Comparison of ENCODE assay signal across 16 cellular contexts in the genomic region with DNA sequence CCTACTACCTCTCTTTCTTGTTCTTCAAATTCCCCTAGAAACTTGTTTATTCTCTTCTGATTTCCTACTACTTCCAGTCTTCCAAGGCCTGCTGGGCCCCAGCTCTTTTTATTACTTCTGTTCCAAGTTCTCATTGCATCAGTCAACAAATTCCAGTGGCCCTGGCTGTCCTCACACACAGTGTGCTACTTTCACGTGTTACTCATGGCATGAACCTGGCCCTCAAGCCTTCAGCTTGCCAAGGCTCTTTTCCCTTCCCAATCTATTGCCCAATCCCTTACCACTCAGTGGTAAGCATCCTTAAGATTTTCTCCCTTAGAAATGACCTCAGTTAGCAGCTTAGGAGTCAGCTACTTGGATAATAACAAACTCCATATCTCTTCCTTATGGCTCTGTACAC.
DNase-seq lines count a peak whose midpoint lies in the region; ATAC-seq and TF ChIP-seq lines count a peak whose summit lies in the region.
"Had no signal": no experiment of that assay in that cellular context is flagged by ENCODE, and none has a peak within 500 bp of the region (broad histone marks: within the 10 kb centered on the region; RNA-seq: fewer than 3 reads in every experiment).

No MANE protein-coding gene starts in this region.

- no peaks in the 10 kb centered on the region for H4K20me1 ChIP-seq in MM.1S (ENCODE audit: insufficient read depth, low read length)

- no peak overlapping the region for H3K18ac ChIP-seq in mesendoderm (ENCODE audit: low read length)

- H3K27me3 ChIP-seq in mesendoderm (ENCODE audit: insufficient read depth, low read length, poor library complexity) (no peaks in the 10 kb centered on the region), MM.1S (replicated peaks; ENCODE audit: insufficient read depth, low read length) (no peaks in the 10 kb centered on the region)

- H2AFZ ChIP-seq in MM.1S (ENCODE audit: low read length) = no peak overlapping the region

- no peaks in the 10 kb centered on the region for H3F3A ChIP-seq in MM.1S (ENCODE audit: insufficient read depth, low read length)

- H3K27ac ChIP-seq in mesendoderm (ENCODE audit: low read depth, low read length) = no peak overlapping the region
- no peak overlapping the region for H3K27ac ChIP-seq in MM.1S (ENCODE audit: low read length)
- H3K27ac ChIP-seq: 22Rv1 had no signal

- H4K5ac ChIP-seq in mesendoderm (ENCODE audit: low read length) = no peak overlapping the region

- H3K56ac ChIP-seq in mesendoderm (ENCODE audit: low read length) = no peak overlapping the region

- no peak overlapping the region for H2BK5ac ChIP-seq in mesendoderm (ENCODE audit: low read length)

- no peaks in the 10 kb centered on the region for H3K9me2 ChIP-seq in MM.1S (replicated peaks; ENCODE audit: insufficient read depth, low read length)
- H3K9me2 ChIP-seq: SK-N-SH had no signal

- no peaks in the 10 kb centered on the region for H3K9me3 ChIP-seq in MM.1S (replicated peaks; ENCODE audit: insufficient read depth, low read length)
- H3K9me3 ChIP-seq: SK-N-SH had no signal

- H3K79me1 ChIP-seq in mesendoderm (ENCODE audit: low read length) = no peaks in the 10 kb centered on the region

- no peak overlapping the region for H3K4me3 ChIP-seq in fibroblast of pulmonary artery (replicated peaks; ENCODE audit: low read depth, low read length)
- no peak overlapping the region for H3K4me3 ChIP-seq in mesendoderm (ENCODE audit: low read length)
- H3K4me3 ChIP-seq in MM.1S (ENCODE audit: low read length) = no peak overlapping the region

- H2BK120ac ChIP-seq in mesendoderm (ENCODE audit: low read depth, low read length) = no peak overlapping the region

- H3K4me2 ChIP-seq in mesendoderm (ENCODE audit: low read length) (no peak overlapping the region), MM.1S (ENCODE audit: low read depth, low read length) (no peak overlapping the region)
- H3K4me2 ChIP-seq: SK-N-SH had no signal

- no CpG with 5 or more reads among the region's 1 CpG for WGBS in mesendoderm (ENCODE audit: extremely low coverage, insufficient coverage, low lambda C conversion rate)

- H2AK5ac ChIP-seq in mesendoderm (ENCODE audit: low read length) = no peak overlapping the region

- H3K23ac ChIP-seq in mesendoderm (ENCODE audit: low read length) = no peak overlapping the region

- no peak overlapping the region for H4K8ac ChIP-seq in mesendoderm (ENCODE audit: low read depth, low read length)

- DNase-seq in DMS53 (lab: John Stamatoyannopoulos, UW) (peak; percentile 23), DMS53 treated with DMSO at 0.1 percent for 48 hours (lab: John Stamatoyannopoulos, UW; ENCODE audit: unreplicated experiment) (no peak), fibroblast of pulmonary artery (ENCODE audit: low read depth) (peak; percentile 71), mesendoderm (peak; percentile 2), GDM1 (lab: John Stamatoyannopoulos, UW) (no peak), NCI-H2107 treated with DMSO at 0.1 percent for 48 hours (lab: John Stamatoyannopoulos, UW; ENCODE audit: unreplicated experiment) (no peak), MM.1S (no peak)
- DNase-seq: activated naive CD8-positive, alpha-beta T cell treated with anti-CD3 and anti-CD28 coated beads, Interleukin-2, amount 50 U/mL, for 24 hours; DMS153; NCI-H2227 treated with DMSO at 0.1 percent for 48 hours; SK-N-SH; stimulated activated CD4-positive, alpha-beta T cell treated with anti-CD3 and anti-CD28 coated beads, Interleukin-4, amount 100 ng/mL, for 1 hour; T1000 had no signal

- H2BK15ac ChIP-seq in mesendoderm (replicated peaks; ENCODE audit: low read depth) = no peak overlapping the region

- H3K36me3 ChIP-seq in mesendoderm (ENCODE audit: control insufficient read depth, insufficient read depth, low read length) (no peaks in the 10 kb centered on the region), MM.1S (replicated peaks; ENCODE audit: insufficient read depth, low read length) (no peaks in the 10 kb centered on the region)

- no peaks in the 10 kb centered on the region for H3K79me2 ChIP-seq in mesendoderm (ENCODE audit: control insufficient read depth, insufficient read depth, low read length)
- H3K79me2 ChIP-seq in MM.1S (ENCODE audit: low read length) = no peaks in the 10 kb centered on the region

- no peak for TF ChIP-seq CTCF in fibroblast of pulmonary artery (IDR thresholded peaks at IDR 0.05; ENCODE audit: low read length, missing control alignments)
- TF ChIP-seq CTCF in MM.1S (IDR thresholded peaks at IDR 0.05; ENCODE audit: low read length) = no peak

- H3K4ac ChIP-seq in mesendoderm (ENCODE audit: low read depth, low read length) = no peak overlapping the region

- no peaks in the 10 kb centered on the region for H3K4me1 ChIP-seq in mesendoderm (ENCODE audit: control insufficient read depth, low read depth, low read length)
- no peaks in the 10 kb centered on the region for H3K4me1 ChIP-seq in MM.1S (ENCODE audit: low read length)

- H3K9ac ChIP-seq in mesendoderm (ENCODE audit: low read length) = no peak overlapping the region
- H3K9ac ChIP-seq in MM.1S (ENCODE audit: low read length) = no peak overlapping the region
- H3K9ac ChIP-seq: SK-N-SH had no signal

- ATAC-seq in HG03439 (IDR thresholded peaks at IDR 0.05; ENCODE audit: unreplicated experiment) = no peak
- ATAC-seq: activated naive CD8-positive, alpha-beta T cell treated with anti-CD3 and anti-CD28 coated beads, Interleukin-2, amount 50 U/mL, for 24 hours; activated T-helper 17 cell treated with anti-CD3 and anti-CD28 coated beads, Interleukin-2, amount 50 U/mL, for 72 hours had no signal

Comparison
In these comparisons a context has a peak if more than half of its experiments do, and no peak if none do; other contexts are left out.
1. DNase-seq: peak in DMS53 (single experiment), fibroblast of pulmonary artery (single experiment) and mesendoderm (single experiment); none in DMS53 treated with DMSO at 0.1 percent for 48 hours (single experiment), GDM1 (single experiment), NCI-H2107 treated with DMSO at 0.1 percent for 48 hours (single experiment) and MM.1S (single experiment).